ENCODE assay signal across 22 cellular contexts in genomic region chr17:21190078-21190477, GRCh38.
"Had no signal": no experiment of that assay in that cellular context is flagged by ENCODE, and none has a peak within 500 bp of the region (broad histone marks: within the 10 kb centered on the region; RNA-seq: fewer than 3 reads in every experiment).

No MANE protein-coding gene starts in this region.

- H3K27me3 Mint-ChIP-seq: dendritic cell treated with granulocyte-macrophage colony-stimulating factor and Interleukin-4, amounts not matched to agents 40 ng/mL and 50 ng/mL, for 4 days; effector memory CD8-positive, alpha-beta T cell; stimulated activated naive B cell treated with anti-CD40 and anti-IgM and Interleukin-4, amounts not matched to agents 10 μg/mL and 1 μg/mL and 100 μg/mL, for 72 hours; type B pancreatic cell had no signal

- H3K27ac ChIP-seq: esophagus squamous epithelium, left lung, parathyroid adenoma, skin epidermis, stomach, thyroid gland had no signal

- H3K9me3 Mint-ChIP-seq: dendritic cell treated with granulocyte-macrophage colony-stimulating factor and Interleukin-4, amounts not matched to agents 40 ng/mL and 50 ng/mL, for 4 days; effector memory CD8-positive, alpha-beta T cell; immature natural killer cell; nephron; stimulated activated naive B cell treated with anti-CD40 and anti-IgM and Interleukin-4, amounts not matched to agents 10 μg/mL and 1 μg/mL and 100 μg/mL, for 72 hours; type B pancreatic cell had no signal

- H3K4me3 Mint-ChIP-seq: dendritic cell treated with granulocyte-macrophage colony-stimulating factor and Interleukin-4, amounts not matched to agents 40 ng/mL and 50 ng/mL, for 4 days; effector memory CD8-positive, alpha-beta T cell; immature natural killer cell; nephron; stimulated activated naive B cell treated with anti-CD40 and anti-IgM and Interleukin-4, amounts not matched to agents 10 μg/mL and 1 μg/mL and 100 μg/mL, for 72 hours; type B pancreatic cell had no signal

- H3K27ac Mint-ChIP-seq: dendritic cell treated with granulocyte-macrophage colony-stimulating factor and Interleukin-4, amounts not matched to agents 40 ng/mL and 50 ng/mL, for 4 days; stimulated activated naive B cell treated with anti-CD40 and anti-IgM and Interleukin-4, amounts not matched to agents 10 μg/mL and 1 μg/mL and 100 μg/mL, for 72 hours; type B pancreatic cell had no signal

- DNase-seq: effector memory CD8-positive, alpha-beta T cell; esophagus squamous epithelium; foreskin fibroblast; glutamatergic neuron; immature natural killer cell; left lung; mesenchymal stem cell; midbrain; stimulated activated CD4-positive, alpha-beta T cell treated with anti-CD3 and anti-CD28 coated beads, Interleukin-2, amount 100 ng/mL, for 24 hours; stimulated activated CD4-positive, alpha-beta T cell treated with anti-CD3 and anti-CD28 coated beads, Interleukin-4, amount 100 ng/mL, for 4 hours; stimulated activated naive B cell treated with anti-CD40 and anti-IgM and Interleukin-4, amounts not matched to agents 10 μg/mL and 1 μg/mL and 100 μg/mL, for 72 hours; stomach; substantia nigra; thyroid gland had no signal

- H3K4me3 ChIP-seq: esophagus squamous epithelium, gastroesophageal sphincter, left lung, lung, skin epidermis, stomach, thyroid gland had no signal

- H3K4me1 ChIP-seq: parathyroid adenoma had no signal

- H3K9me3 ChIP-seq: esophagus squamous epithelium, gastroesophageal sphincter, left lung, stomach, thyroid gland had no signal

- H3K27me3 ChIP-seq: esophagus squamous epithelium, gastroesophageal sphincter, left lung, stomach, thyroid gland had no signal

- ATAC-seq: effector memory CD8-positive, alpha-beta T cell; gastroesophageal sphincter; left lung; sciatic nerve; stimulated activated naive B cell treated with anti-CD40 and anti-IgM and Interleukin-4, amounts not matched to agents 10 μg/mL and 1 μg/mL and 100 μg/mL, for 72 hours had no signal
